In genomic region chr2:168262926-168263325, GRCh38 we compare ENCODE assay signal across 3 cellular contexts.
TF ChIP-seq lines count a peak whose summit lies in the region.

No MANE protein-coding gene starts in this region.

TF ChIP-seq in A549, 52 proteins besides CTCF, POLR2A, EP300 and RAD21:
- 0 out of 2 replicates have a peak, but pooled peaks have one; percentile 27 for TF ChIP-seq USF2 (IDR thresholded peaks at IDR 0.05)
TF ChIP-seq in A549: peak in this region for 1; not testable (repeated sequence) for 51.

TF ChIP-seq in K562, 482 proteins besides CTCF, POLR2A, EP300 and RAD21:
- peak; percentile 78 for TF ChIP-seq TFE3 (CRISPR knock-in tag; IDR thresholded peaks at IDR 0.05)
- 0 out of 2 replicates have a peak, but pooled peaks have one; percentile 13 for TF ChIP-seq USF2 (CRISPR knock-in tag; IDR thresholded peaks at IDR 0.05)
- TF ChIP-seq RAD51 (IDR thresholded peaks at IDR 0.05; ENCODE audit: borderline replicate concordance, low read depth): peak; percentile 38; the same call in 1 of the 2 replicates

TF ChIP-seq in HepG2, 621 proteins besides CTCF, POLR2A, EP300 and RAD21:
- 0 out of 2 replicates have a peak, but pooled peaks have one; percentile 14 for TF ChIP-seq RAD51 (IDR thresholded peaks at IDR 0.05; ENCODE audit: borderline replicate concordance)
